Comparison of ENCODE assay signal across 26 cellular contexts in genomic region chr13:29077051-29077813, GRCh38.
DNase-seq lines count a peak whose midpoint lies in the region; ATAC-seq and TF ChIP-seq lines count a peak whose summit lies in the region.
"Had no signal": no experiment of that assay in that cellular context is flagged by ENCODE, and none has a peak within 500 bp of the region (broad histone marks: within the 10 kb centered on the region; RNA-seq: fewer than 3 reads in every experiment).

No MANE protein-coding gene starts in this region.

- CTCF ChIA-PET in CD8-positive, alpha-beta T cell (lab: Charles Lee): no interaction called here

- no peaks in the 10 kb centered on the region for H3K9me3 ChIP-seq in CD8-positive, alpha-beta T cell (ENCODE audit: low read length)
- H3K9me3 ChIP-seq: A549, Caco-2 had no signal

- H3K36me3 Mint-ChIP-seq in CD8-positive, alpha-beta T cell: no peaks in the 10 kb centered on the region
- H3K36me3 Mint-ChIP-seq in activated T-helper 17 cell treated with anti-CD3 and anti-CD28 coated beads, Interleukin-2, amount 50 U/mL, for 72 hours (ENCODE audit: low read depth): no peaks in the 10 kb centered on the region
- H3K36me3 Mint-ChIP-seq in progenitor cell of endocrine pancreas (ENCODE audit: insufficient read depth): peaks cover 2% of the 10 kb centered on the region
- H3K36me3 Mint-ChIP-seq: CD14-positive monocyte had no signal

- ATAC-seq in CD8-positive, alpha-beta T cell: no peak
- ATAC-seq in activated T-helper 17 cell treated with anti-CD3 and anti-CD28 coated beads, Interleukin-2, amount 50 U/mL, for 72 hours (replicated peaks): no peak
- ATAC-seq in left ventricle myocardium superior: peak; percentile 72
- ATAC-seq in GM18511 (IDR thresholded peaks at IDR 0.05; ENCODE audit: unreplicated experiment): no peak
- ATAC-seq: A549, HepG2, K562 had no signal

- H3K36me3 ChIP-seq in CD8-positive, alpha-beta T cell (ENCODE audit: insufficient read depth, low read length): no peaks in the 10 kb centered on the region
- H3K36me3 ChIP-seq: MG63 had no signal

- DNase-seq in CD8-positive, alpha-beta T cell: no peak
- DNase-seq in left ventricle myocardium superior (no peak), progenitor cell of endocrine pancreas (ENCODE audit: low spot score, unreplicated experiment) (no peak), caudate nucleus (lab: John Stamatoyannopoulos, UW) (no peak), CD1c-positive myeloid dendritic cell (ENCODE audit: extremely low spot score) (no peak)
- DNase-seq: Caco-2, DMS 273 treated with DMSO at 0.1 percent for 48 hours, DMS79 treated with DMSO at 0.1 percent for 48 hours, GM23248, H9, HFFc6, MG63, NCI-H1417, NCI-H187 treated with DMSO at 0.1 percent for 48 hours, NCI-H345, NCI-H524 treated with DMSO at 0.1 percent for 48 hours, SHP77 treated with DMSO at 0.1 percent for 48 hours, SW 1271 had no signal

- POLR2A ChIA-PET in CD8-positive, alpha-beta T cell (lab: Charles Lee): no interaction called here

- H3K4me1 ChIP-seq in CD8-positive, alpha-beta T cell (ENCODE audit: insufficient read depth, low read length): peaks cover 11% of the 10 kb centered on the region
- H3K4me1 ChIP-seq: A549, Caco-2 had no signal

- H3K9me3 Mint-ChIP-seq in CD8-positive, alpha-beta T cell: no peaks in the 10 kb centered on the region
- H3K9me3 Mint-ChIP-seq in activated T-helper 17 cell treated with anti-CD3 and anti-CD28 coated beads, Interleukin-2, amount 50 U/mL, for 72 hours: no peaks in the 10 kb centered on the region
- H3K9me3 Mint-ChIP-seq in progenitor cell of endocrine pancreas (ENCODE audit: low read depth): peaks cover 11% of the 10 kb centered on the region
- H3K9me3 Mint-ChIP-seq: HFFc6 had no signal

- peaks cover 9% of the 10 kb centered on the region for H3K4me1 Mint-ChIP-seq in CD8-positive, alpha-beta T cell (ENCODE audit: low read depth)
- H3K4me1 Mint-ChIP-seq in activated T-helper 17 cell treated with anti-CD3 and anti-CD28 coated beads, Interleukin-2, amount 50 U/mL, for 72 hours: peaks cover 14% of the 10 kb centered on the region
- peaks cover 12% of the 10 kb centered on the region for H3K4me1 Mint-ChIP-seq in progenitor cell of endocrine pancreas (ENCODE audit: low read depth)

- no peak for TF ChIP-seq CTCF in CD8-positive, alpha-beta T cell (IDR thresholded peaks at IDR 0.05)
- no peak for TF ChIP-seq CTCF in progenitor cell of endocrine pancreas (IDR thresholded peaks at IDR 0.05; ENCODE audit: unreplicated experiment)

- H3K4me3 ChIP-seq in CD8-positive, alpha-beta T cell (ENCODE audit: low read depth, low read length): no peak overlapping the region
- H3K4me3 ChIP-seq: A549, GM23248, K562, MG63, SK-N-MC had no signal

- no peak overlapping the region for H3K27ac ChIP-seq in CD8-positive, alpha-beta T cell (ENCODE audit: low read depth, low read length)
- H3K27ac ChIP-seq in caudate nucleus (ENCODE audit: low read depth, low read length): no peak overlapping the region
- H3K27ac ChIP-seq: A549, GM23248, SK-N-MC had no signal

- peaks cover 3% of the 10 kb centered on the region for H3K27me3 Mint-ChIP-seq in CD8-positive, alpha-beta T cell (ENCODE audit: low read depth)
- peaks cover 5% of the 10 kb centered on the region for H3K27me3 Mint-ChIP-seq in activated T-helper 17 cell treated with anti-CD3 and anti-CD28 coated beads, Interleukin-2, amount 50 U/mL, for 72 hours
- no peaks in the 10 kb centered on the region for H3K27me3 Mint-ChIP-seq in progenitor cell of endocrine pancreas

- H3K27me3 ChIP-seq in CD8-positive, alpha-beta T cell (ENCODE audit: insufficient read depth, low read length): no peaks in the 10 kb centered on the region

- intact Hi-C loops in CD8-positive, alpha-beta T cell (cut with DNase I, micrococcal nuclease): no loop called here
- intact Hi-C loops in left ventricle myocardium superior (cut with micrococcal nuclease): no loop called here

- peak overlapping the region; percentile 19 for H3K27ac Mint-ChIP-seq in CD8-positive, alpha-beta T cell
- no peak overlapping the region for H3K27ac Mint-ChIP-seq in activated T-helper 17 cell treated with anti-CD3 and anti-CD28 coated beads, Interleukin-2, amount 50 U/mL, for 72 hours
- H3K27ac Mint-ChIP-seq in progenitor cell of endocrine pancreas: peak overlapping the region; percentile 95
- H3K27ac Mint-ChIP-seq: B cell, CD14-positive monocyte, HFFc6 had no signal

- H3K4me3 Mint-ChIP-seq in CD8-positive, alpha-beta T cell: no peak overlapping the region
- H3K4me3 Mint-ChIP-seq in activated T-helper 17 cell treated with anti-CD3 and anti-CD28 coated beads, Interleukin-2, amount 50 U/mL, for 72 hours: peak overlapping the region; percentile 14
- peak overlapping the region; percentile 11 for H3K4me3 Mint-ChIP-seq in progenitor cell of endocrine pancreas (ENCODE audit: low read depth)
- H3K4me3 Mint-ChIP-seq: B cell, CD14-positive monocyte, H9, HFFc6 had no signal
